Comparison of ENCODE assay signal across 8 cellular contexts in genomic region chr11:102451041-102451692, GRCh38. TPM values are rescaled to one million over a fixed set of nuclear protein-coding genes. Genes with fewer than 3 reads are reported as not detected.
DNase-seq lines count a peak whose midpoint lies in the region; ATAC-seq and TF ChIP-seq lines count a peak whose summit lies in the region.

No MANE protein-coding gene starts in this region.

- H3K79me2 ChIP-seq in ACC112 (ENCODE audit: control insufficient read depth, insufficient read depth, low read length, unreplicated experiment), result peaks cover 59% of the 10 kb centered on the region
- peaks cover 63% of the 10 kb centered on the region for H3K79me2 ChIP-seq in KMS-11 (ENCODE audit: insufficient read depth, low read depth)

- no peaks in the 10 kb centered on the region for H3K27me3 ChIP-seq in ACC112 (ENCODE audit: insufficient read depth, low read length)
- H3K27me3 ChIP-seq in KMS-11 (ENCODE audit: insufficient read depth, low read depth), result no peaks in the 10 kb centered on the region
- H3K27me3 ChIP-seq in mucosa of stomach (ENCODE audit: control insufficient read depth, insufficient read depth, low read length), result no peaks in the 10 kb centered on the region

- H3K4me3 ChIP-seq in ACC112 (ENCODE audit: low read depth, low read length), result peak overlapping the region; percentile 89
- H3K4me3 ChIP-seq in KMS-11 (IDR thresholded peaks at IDR 0.05; ENCODE audit: insufficient read depth, low read depth, low read length), result no peak overlapping the region
- H3K4me3 ChIP-seq in mucosa of stomach (ENCODE audit: low read length), result peak overlapping the region; percentile 58

- H4K20me1 ChIP-seq in KMS-11 (ENCODE audit: insufficient read depth), result no peaks in the 10 kb centered on the region

- H3K9me3 ChIP-seq in mucosa of stomach (ENCODE audit: control insufficient read depth, low read length), result no peaks in the 10 kb centered on the region

- ATAC-seq in left lobe of liver, result no peak
- no peak for ATAC-seq in GM21360 (IDR thresholded peaks at IDR 0.05; ENCODE audit: unreplicated experiment)
- no peak for ATAC-seq in HG03378 (IDR thresholded peaks at IDR 0.05; ENCODE audit: unreplicated experiment)

- H3K27ac Mint-ChIP-seq in chondrocyte (ENCODE audit: unreplicated experiment), result peak overlapping the region; percentile 88

- H3K27me3 Mint-ChIP-seq in chondrocyte (ENCODE audit: low read depth), result no peaks in the 10 kb centered on the region

- H3K4me3 Mint-ChIP-seq in chondrocyte (ENCODE audit: unreplicated experiment), result peak overlapping the region; percentile 96

- peak overlapping the region; percentile 96; the same call in 1 of the 2 replicates for H3K9ac ChIP-seq in KMS-11
- H3K9ac ChIP-seq in mucosa of stomach (ENCODE audit: low read length), result peak overlapping the region; percentile 86

- DNase-seq in chondrocyte (ENCODE audit: low spot score), result no peak
- no peak for DNase-seq in NCI-H2107 (lab: John Stamatoyannopoulos, UW)
- DNase-seq in left lobe of liver (ENCODE audit: low spot score), result no peak

- H2AFZ ChIP-seq in ACC112 (ENCODE audit: low read length, unreplicated experiment), result peak overlapping the region; percentile 85
- H2AFZ ChIP-seq in KMS-11 (ENCODE audit: low read depth), result no peak overlapping the region

- H3K36me3 Mint-ChIP-seq in chondrocyte (ENCODE audit: low read depth), result no peaks in the 10 kb centered on the region

- H3K4me1 ChIP-seq in ACC112 (ENCODE audit: control insufficient read depth, insufficient read depth, low read length, unreplicated experiment) (peaks cover 61% of the 10 kb centered on the region), KMS-11 (ENCODE audit: low read depth, poor library complexity, severe bottlenecking) (peaks cover 61% of the 10 kb centered on the region), mucosa of stomach (ENCODE audit: control insufficient read depth, insufficient read depth, low read length) (peaks cover 33% of the 10 kb centered on the region)

- peaks cover 77% of the 10 kb centered on the region for H3K4me1 Mint-ChIP-seq in chondrocyte (ENCODE audit: low read depth)

- no peaks in the 10 kb centered on the region; the same call in 1 of the 2 replicates for H3K36me3 ChIP-seq in ACC112 (ENCODE audit: insufficient read depth, low read length)
- H3K36me3 ChIP-seq in KMS-11 (ENCODE audit: insufficient read depth), result no peaks in the 10 kb centered on the region
- no peaks in the 10 kb centered on the region for H3K36me3 ChIP-seq in mucosa of stomach (ENCODE audit: control insufficient read depth, insufficient read depth, low read length)

- H3K27ac ChIP-seq in ACC112 (ENCODE audit: low read depth, low read length) (peak overlapping the region; percentile 56; the same call in 1 of the 2 replicates), KMS-11 (peak overlapping the region; percentile 85)

- no peaks in the 10 kb centered on the region for H3K9me3 Mint-ChIP-seq in chondrocyte (ENCODE audit: low read depth)

- TF ChIP-seq CTCF in KMS-11 (conservative IDR thresholded peaks at IDR 0.05; ENCODE audit: low read depth, low read length), result no peak
- TF ChIP-seq CTCF in chondrocyte (IDR thresholded peaks at IDR 0.05), result no peak

- peak overlapping the region; percentile 95 for H3K4me2 ChIP-seq in KMS-11

RNA-seq across cellular contexts. Expression of gene TMEM123, which starts 1.4 kb away (rescaled TPM):
- 94.9 to 119 TPM (median 105 TPM) in 3 replicates for total RNA-seq in chondrocyte
- total RNA-seq in left lobe of liver, result 156 TPM
